In the genomic region with DNA sequence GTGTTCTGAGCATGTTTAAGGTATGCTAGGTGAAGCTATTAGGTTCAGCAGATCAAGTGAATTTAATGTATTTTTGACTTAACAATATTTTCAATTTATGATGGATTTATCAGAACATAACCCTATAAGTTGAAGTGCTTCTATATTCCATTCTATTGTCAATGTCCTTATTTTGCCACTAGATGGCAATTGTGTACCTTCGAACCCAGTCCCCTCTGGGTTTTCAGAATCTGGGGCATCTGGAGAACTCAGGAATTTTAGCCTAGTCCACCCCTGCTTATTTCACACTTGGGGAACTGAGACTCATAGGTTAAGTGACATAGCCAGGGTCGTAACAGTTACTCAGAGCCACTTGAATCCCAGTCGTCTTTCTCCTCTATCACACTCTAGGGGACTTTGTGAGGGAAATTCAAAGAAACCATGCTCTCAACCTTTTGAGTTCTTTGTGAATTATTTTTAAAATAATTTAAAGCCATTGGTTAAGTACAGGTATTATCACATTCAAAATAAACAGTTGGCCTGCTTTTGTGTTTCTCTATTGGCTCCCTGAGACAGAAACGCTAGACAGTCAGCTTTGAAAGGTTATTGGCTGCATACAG, we compare ENCODE assay signal across 8 cellular contexts.
DNase-seq lines count a peak whose midpoint lies in the region; ATAC-seq and TF ChIP-seq lines count a peak whose summit lies in the region.

No MANE protein-coding gene starts in this region.

- BruUV-seq in PC-9 (replicated peaks; lab: Mats Ljungman, UMichigan), result no TSS peak

- no peak overlapping the region for H2AFZ ChIP-seq in PC-9

- H3K27me3 ChIP-seq in PC-9 (ENCODE audit: insufficient read depth, low read depth), result no peaks in the 10 kb centered on the region

- H3K9me2 ChIP-seq in PC-9 (ENCODE audit: insufficient read depth), result no peaks in the 10 kb centered on the region

- TF ChIP-seq CTCF in HFFc6 (IDR thresholded peaks at IDR 0.05) (peak; percentile 91), PC-9 (conservative IDR thresholded peaks at IDR 0.05) (peak; percentile 94)

- H3K27ac ChIP-seq in PC-9, result no peak overlapping the region

- peaks cover 17% of the 10 kb centered on the region for H3K4me1 Mint-ChIP-seq in HFFc6 (ENCODE audit: low read depth)

- H3K79me2 ChIP-seq in PC-9 (ENCODE audit: low read depth), result no peaks in the 10 kb centered on the region

- H3K27me3 Mint-ChIP-seq in HFFc6 (ENCODE audit: insufficient read depth), result no peaks in the 10 kb centered on the region

- DNase-seq in DMS114 treated with DMSO at 0.1 percent for 48 hours (lab: John Stamatoyannopoulos, UW; ENCODE audit: unreplicated experiment), result peak; percentile 48
- peak; percentile 58 for DNase-seq in HFFc6
- peak; percentile 5 to 49 for DNase-seq in PC-9
- peak; percentile 56 to 71 for DNase-seq in erythroblast (lab: John Stamatoyannopoulos, UW)
- peak; percentile 58 for DNase-seq in myocyte (ENCODE audit: low read depth)
- no peak for DNase-seq in activated gamma-delta T cell (lab: John Stamatoyannopoulos, UW)

- no peak overlapping the region for H3K4me3 Mint-ChIP-seq in HFFc6

- no peaks in the 10 kb centered on the region for H4K20me1 ChIP-seq in PC-9 (ENCODE audit: insufficient read depth)

- intact Hi-C loops in PC-9 (cut with micrococcal nuclease; ENCODE audit: unreplicated experiment), result loop anchor here (1.0 to 10.0 kb wide), 9 partner anchors 174 to 811 kb away; a partner anchor contains a TSS

- no peak for TF ChIP-seq POLR2A in erythroblast (IDR thresholded peaks at IDR 0.05; ENCODE audit: low read length)

- H3K9me3 Mint-ChIP-seq in HFFc6, result no peaks in the 10 kb centered on the region

- H3K36me3 ChIP-seq in PC-9 (ENCODE audit: low read depth), result no peaks in the 10 kb centered on the region

- no peak overlapping the region for H3K4me2 ChIP-seq in PC-9

- no peaks in the 10 kb centered on the region for H3K36me3 Mint-ChIP-seq in HFFc6 (ENCODE audit: low read depth)

- no peaks in the 10 kb centered on the region for H3K9me3 ChIP-seq in PC-9 (ENCODE audit: insufficient read depth, low read depth)

- no peak overlapping the region for H3K27ac Mint-ChIP-seq in HFFc6

- no peaks in the 10 kb centered on the region for H3F3A ChIP-seq in PC-9 (ENCODE audit: insufficient read depth, low read depth)

- ATAC-seq in GM21360 (IDR thresholded peaks at IDR 0.05; ENCODE audit: unreplicated experiment) (no peak), GM18502 (IDR thresholded peaks at IDR 0.05; ENCODE audit: poor library complexity, unreplicated experiment) (no peak)

- POLR2A ChIA-PET in PC-9 (lab: Charles Lee; ENCODE audit: unreplicated experiment), result interaction anchor here (0.5 kb wide), 1 partner anchor 260 kb away, joined by 3 read pairs; no protein-coding TSS in a partner anchor

- no peaks in the 10 kb centered on the region for H3K4me1 ChIP-seq in PC-9 (replicated peaks; ENCODE audit: insufficient read depth)

- CTCF ChIA-PET in PC-9 (lab: Charles Lee), result interaction anchor here (0.6 kb wide), 1 partner anchor 246 kb away, joined by 10 read pairs; no protein-coding TSS in a partner anchor

- no peak overlapping the region for H3K4me3 ChIP-seq in PC-9
